ENCODE assay signal across 19 cellular contexts in the genomic region with DNA sequence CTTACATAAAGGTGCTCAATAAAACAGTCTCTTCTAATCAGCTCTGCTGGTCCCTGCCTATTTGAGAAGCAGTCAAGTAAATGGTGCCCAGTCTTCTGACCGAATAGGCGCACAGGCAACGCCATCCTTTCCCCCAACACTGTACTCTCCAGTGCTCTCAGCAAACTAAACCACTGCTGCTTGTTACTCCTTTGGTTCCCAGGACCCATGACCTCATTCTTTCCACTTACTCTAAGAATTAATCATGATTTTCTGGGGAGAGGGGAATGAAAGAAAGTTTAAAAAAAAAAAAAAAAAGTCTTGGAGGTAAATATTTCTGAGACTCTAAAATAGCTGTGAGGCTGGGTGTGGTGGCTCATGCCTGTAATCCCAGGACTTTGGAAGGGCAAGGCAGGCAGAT.
DNase-seq lines count a peak whose midpoint lies in the region; TF ChIP-seq lines count a peak whose summit lies in the region.
"Had no signal": no experiment of that assay in that cellular context is flagged by ENCODE, and none has a peak within 500 bp of the region (broad histone marks: within the 10 kb centered on the region; RNA-seq: fewer than 3 reads in every experiment).

No MANE protein-coding gene starts in this region.

- peak overlapping the region; percentile 60 for H3K27ac Mint-ChIP-seq in activated naive CD8-positive, alpha-beta T cell treated with anti-CD3 and anti-CD28 coated beads for 36 hours
- H3K27ac Mint-ChIP-seq: activated naive CD8-positive, alpha-beta T cell treated with anti-CD3 and anti-CD28 coated beads, Interleukin-2, amount 10 ng/mL, durations not matched to agents 7 days and 5 days had no signal

- H3K4ac ChIP-seq in mesenchymal stem cell (ENCODE audit: low read depth in 1 of 2, low read length in 2 of 2) = no peak overlapping the region

- peaks cover 80 to 94% (median 86%) of the 10 kb centered on the region in 10 experiments for H3K4me1 ChIP-seq in BLaER1 treated with 17β-estradiol and CSF1 and Interleukin-3, amounts not matched to agents 10 nM and 100 nM
- peaks cover 22% of the 10 kb centered on the region for H3K4me1 ChIP-seq in GM23248 (ENCODE audit: insufficient read depth)
- H3K4me1 ChIP-seq in mesenchymal stem cell (ENCODE audit: control insufficient read depth, insufficient read depth, low read depth, low read length) = peaks cover 5% of the 10 kb centered on the region
- H3K4me1 ChIP-seq in hepatocyte (ENCODE audit: insufficient read depth) = no peaks in the 10 kb centered on the region
- H3K4me1 ChIP-seq: parathyroid adenoma had no signal

- H3K14ac ChIP-seq in mesenchymal stem cell (ENCODE audit: low read length in 2 of 2) = no peak overlapping the region

- H3K27ac ChIP-seq in BLaER1 treated with 17β-estradiol and CSF1 and Interleukin-3, amounts not matched to agents 10 nM and 100 nM = peak overlapping the region in 10 of 11 experiments; percentile 13 to 90 (median 84); a peak in 19 of 22 replicates
- peak overlapping the region; percentile 12; the same call in 1 of the 2 replicates for H3K27ac ChIP-seq in GM23248
- H3K27ac ChIP-seq in mesenchymal stem cell (ENCODE audit: low read length, poor library complexity, severe bottlenecking) = no peak overlapping the region
- no peak overlapping the region for H3K27ac ChIP-seq in hepatocyte
- H3K27ac ChIP-seq: lower lobe of right lung, parathyroid adenoma, vagina had no signal

- no peak for TF ChIP-seq CTCF in hepatocyte (IDR thresholded peaks at IDR 0.05; ENCODE audit: poor library complexity)

- peaks cover 19% of the 10 kb centered on the region; the same call in 1 of the 2 replicates for H3F3A ChIP-seq in GM23248 (ENCODE audit: insufficient read depth)

- H3K4me1 Mint-ChIP-seq in activated naive CD8-positive, alpha-beta T cell treated with anti-CD3 and anti-CD28 coated beads for 36 hours = peaks cover 53% of the 10 kb centered on the region

- no peaks in the 10 kb centered on the region for H3K9me3 Mint-ChIP-seq in activated naive CD8-positive, alpha-beta T cell treated with anti-CD3 and anti-CD28 coated beads for 36 hours
- H3K9me3 Mint-ChIP-seq: activated naive CD8-positive, alpha-beta T cell treated with anti-CD3 and anti-CD28 coated beads, Interleukin-2, amount 10 ng/mL, durations not matched to agents 7 days and 5 days; effector memory CD8-positive, alpha-beta T cell had no signal

- H3K36me3 ChIP-seq in BLaER1 treated with 17β-estradiol and CSF1 and Interleukin-3, amounts not matched to agents 10 nM and 100 nM = peaks cover 39 to 67% (median 58%) of the 10 kb centered on the region in 11 experiments
- H3K36me3 ChIP-seq in GM23248 (ENCODE audit: low read depth) (peaks cover 10% of the 10 kb centered on the region), mesenchymal stem cell (ENCODE audit: control insufficient read depth in 1 of 2, insufficient read depth in 2 of 2, low read depth in 1 of 2, low read length in 2 of 2) (peaks cover 23 to 33% of the 10 kb centered on the region in 2 experiments), hepatocyte (replicated peaks; ENCODE audit: insufficient read depth, low read depth) (no peaks in the 10 kb centered on the region)

- no peak overlapping the region for H2BK12ac ChIP-seq in mesenchymal stem cell (ENCODE audit: low read length in 2 of 2)

- H2AK5ac ChIP-seq in mesenchymal stem cell (ENCODE audit: low read length, severe bottlenecking) = no peak overlapping the region

- no peak overlapping the region for H4K91ac ChIP-seq in mesenchymal stem cell (ENCODE audit: low read length)

- peak overlapping the region in 3 of 10 experiments; percentile 45 to 60 (median 54); a peak in 5 of 20 replicates for H3K4me3 ChIP-seq in BLaER1 treated with 17β-estradiol and CSF1 and Interleukin-3, amounts not matched to agents 10 nM and 100 nM
- H3K4me3 ChIP-seq in GM23248 = no peak overlapping the region
- no peak overlapping the region for H3K4me3 ChIP-seq in mesenchymal stem cell (ENCODE audit: insufficient read depth in 1 of 2, low read depth in 1 of 2, low read length in 2 of 2)
- H3K4me3 ChIP-seq in hepatocyte = no peak overlapping the region
- H3K4me3 ChIP-seq: heart right ventricle, lower lobe of right lung, vagina had no signal

- H3K27me3 Mint-ChIP-seq in activated naive CD8-positive, alpha-beta T cell treated with anti-CD3 and anti-CD28 coated beads for 36 hours = no peaks in the 10 kb centered on the region
- H3K27me3 Mint-ChIP-seq: activated naive CD8-positive, alpha-beta T cell treated with anti-CD3 and anti-CD28 coated beads, Interleukin-2, amount 10 ng/mL, durations not matched to agents 7 days and 5 days; effector memory CD8-positive, alpha-beta T cell had no signal

- no peak overlapping the region for H2BK15ac ChIP-seq in mesenchymal stem cell (ENCODE audit: low read depth, poor library complexity, severe bottlenecking)

- peaks cover 89% of the 10 kb centered on the region for H3K79me2 ChIP-seq in GM23248 (ENCODE audit: insufficient read depth)
- H3K79me2 ChIP-seq in hepatocyte = peaks cover 3% of the 10 kb centered on the region
- H3K79me2 ChIP-seq: parathyroid adenoma had no signal

- peak overlapping the region in 6 of 11 experiments; percentile 16 to 79 (median 72); a peak in 5 of 22 replicates for H3K9ac ChIP-seq in BLaER1 treated with 17β-estradiol and CSF1 and Interleukin-3, amounts not matched to agents 10 nM and 100 nM
- no peak overlapping the region for H3K9ac ChIP-seq in GM23248
- no peak overlapping the region for H3K9ac ChIP-seq in mesenchymal stem cell (ENCODE audit: low read length)
- H3K9ac ChIP-seq: parathyroid adenoma, SK-N-SH had no signal

- 75 to 79% methylated on average over 3 of the region's 3 CpGs for WGBS in GM23248 (ENCODE audit: low coverage in 1 of 2, low lambda C conversion rate in 2 of 2, missing lambda C conversion rate in 2 of 2), 2 experiments
- 96% methylated on average over 3 of the region's 3 CpGs for WGBS in mesenchymal stem cell
- 97% methylated on average over 3 of the region's 3 CpGs for WGBS in hepatocyte (ENCODE audit: low lambda C conversion rate, missing lambda C conversion rate)

- H4K20me1 ChIP-seq in BLaER1 treated with 17β-estradiol and CSF1 and Interleukin-3, amounts not matched to agents 10 nM and 100 nM = peaks cover 0 to 98% (median 33%) of the 10 kb centered on the region in 11 experiments; a peak in 17 of 22 replicates
- H4K20me1 ChIP-seq in GM23248 (ENCODE audit: insufficient read depth) (no peaks in the 10 kb centered on the region), hepatocyte (ENCODE audit: insufficient read depth, poor library complexity, severe bottlenecking) (no peaks in the 10 kb centered on the region)

- in situ Hi-C loops in GM23248 (cut with MboI) = loop anchor here (25.0 kb wide), 1 partner anchor 203 kb away; a partner anchor contains a TSS

- H3K4me3 Mint-ChIP-seq in activated naive CD8-positive, alpha-beta T cell treated with anti-CD3 and anti-CD28 coated beads for 36 hours = no peak overlapping the region
- H3K4me3 Mint-ChIP-seq: activated naive CD8-positive, alpha-beta T cell treated with anti-CD3 and anti-CD28 coated beads, Interleukin-2, amount 10 ng/mL, durations not matched to agents 7 days and 5 days; effector memory CD8-positive, alpha-beta T cell had no signal

- H3K9me2 ChIP-seq in GM23248 (ENCODE audit: insufficient read depth) (no peaks in the 10 kb centered on the region), hepatocyte (replicated peaks; ENCODE audit: insufficient read depth) (no peaks in the 10 kb centered on the region)
- H3K9me2 ChIP-seq: SK-N-SH had no signal

- H3K23ac ChIP-seq in mesenchymal stem cell (ENCODE audit: low read length in 2 of 2) = no peak overlapping the region

- H3K4me2 ChIP-seq in BLaER1 treated with 17β-estradiol and CSF1 and Interleukin-3, amounts not matched to agents 10 nM and 100 nM = peak overlapping the region; percentile 79 to 97 (median 92)
- H3K4me2 ChIP-seq in GM23248 (ENCODE audit: unreplicated experiment) (no peak overlapping the region), mesenchymal stem cell (ENCODE audit: low read length, poor library complexity, severe bottlenecking) (no peak overlapping the region), hepatocyte (no peak overlapping the region)
- H3K4me2 ChIP-seq: SK-N-SH had no signal

- H3K18ac ChIP-seq in mesenchymal stem cell (ENCODE audit: low read depth in 1 of 2, low read length in 2 of 2) = no peak overlapping the region

- H2AFZ ChIP-seq in GM23248 (no peak overlapping the region), mesenchymal stem cell (ENCODE audit: low read depth, low read length) (no peak overlapping the region), hepatocyte (no peak overlapping the region)
- H2AFZ ChIP-seq: parathyroid adenoma had no signal

- no peak overlapping the region for H4K8ac ChIP-seq in mesenchymal stem cell (ENCODE audit: low read length)

- peaks cover 25% of the 10 kb centered on the region for H3K36me3 Mint-ChIP-seq in activated naive CD8-positive, alpha-beta T cell treated with anti-CD3 and anti-CD28 coated beads for 36 hours

- no peaks in the 10 kb centered on the region for H3K9me3 ChIP-seq in BLaER1 treated with 17β-estradiol and CSF1 and Interleukin-3, amounts not matched to agents 10 nM and 100 nM (replicated peaks in 1 of 11)
- H3K9me3 ChIP-seq in GM23248 (ENCODE audit: low read depth) (no peaks in the 10 kb centered on the region), mesenchymal stem cell (ENCODE audit: control insufficient read depth, low read length) (no peaks in the 10 kb centered on the region), hepatocyte (ENCODE audit: low read depth) (no peaks in the 10 kb centered on the region)
- H3K9me3 ChIP-seq: heart right ventricle, lower lobe of right lung, SK-N-SH, vagina had no signal

- no peak overlapping the region for H2BK5ac ChIP-seq in mesenchymal stem cell (ENCODE audit: low read depth, low read length, poor library complexity, severe bottlenecking)

- H3K27me3 ChIP-seq in BLaER1 treated with 17β-estradiol and CSF1 and Interleukin-3, amounts not matched to agents 10 nM and 100 nM = no peaks in the 10 kb centered on the region
- no peaks in the 10 kb centered on the region for H3K27me3 ChIP-seq in GM23248 (replicated peaks; ENCODE audit: insufficient read depth)
- H3K27me3 ChIP-seq in mesenchymal stem cell (ENCODE audit: control insufficient read depth in 1 of 2, insufficient read depth in 1 of 2, low read length in 2 of 2) = no peaks in the 10 kb centered on the region
- no peaks in the 10 kb centered on the region for H3K27me3 ChIP-seq in hepatocyte
- H3K27me3 ChIP-seq: heart right ventricle, vagina had no signal

- DNase-seq in GM23248 = peak; percentile 57
- DNase-seq in activated naive CD8-positive, alpha-beta T cell treated with anti-CD3 and anti-CD28 coated beads for 36 hours = no peak
- peak; percentile 54 for DNase-seq in mesenchymal stem cell
- DNase-seq in COR-L47 (lab: John Stamatoyannopoulos, UW) = no peak
- no peak for DNase-seq in hepatocyte (ENCODE audit: low spot score)
- no peak for DNase-seq in activated gamma-delta T cell treated with Interleukin-2 at 50 U/mL for 16 hours
- DNase-seq: activated CD4-positive, alpha-beta T cell treated with anti-CD3 and anti-CD28 coated beads for 4 hours; activated naive CD8-positive, alpha-beta T cell treated with anti-CD3 and anti-CD28 coated beads, Interleukin-2, amount 10 ng/mL, durations not matched to agents 7 days and 5 days; caudate nucleus; effector memory CD8-positive, alpha-beta T cell; heart right ventricle; islet precursor cell; lower lobe of right lung; NCI-H82; SK-N-SH; stimulated activated CD4-positive, alpha-beta T cell treated with anti-CD3 and anti-CD28 coated beads, Interleukin-2, amount 100 ng/mL, for 24 hours had no signal

- peaks cover 34% of the 10 kb centered on the region for H3K79me1 ChIP-seq in mesenchymal stem cell (replicated peaks; ENCODE audit: low read length, poor library complexity, severe bottlenecking)

- H2BK120ac ChIP-seq in mesenchymal stem cell (ENCODE audit: low read depth, low read length) = no peak overlapping the region

Comparison
In these comparisons a context has a peak if more than half of its experiments do, and no peak if none do; other contexts are left out.
1. H3K27ac ChIP-seq: peak in BLaER1 treated with 17β-estradiol and CSF1 and Interleukin-3, amounts not matched to agents 10 nM and 100 nM (10 of 11) and GM23248 (single experiment); none in mesenchymal stem cell (single experiment) and hepatocyte (single experiment).
2. H3K4me2 ChIP-seq: peak in BLaER1 treated with 17β-estradiol and CSF1 and Interleukin-3, amounts not matched to agents 10 nM and 100 nM (11 of 11); none in GM23248 (single experiment), mesenchymal stem cell (single experiment) and hepatocyte (single experiment).
3. H3K9ac ChIP-seq: peak in BLaER1 treated with 17β-estradiol and CSF1 and Interleukin-3, amounts not matched to agents 10 nM and 100 nM (6 of 11); none in GM23248 (single experiment) and mesenchymal stem cell (single experiment).
4. DNase-seq: peak in GM23248 (single experiment) and mesenchymal stem cell (single experiment); none in activated naive CD8-positive, alpha-beta T cell treated with anti-CD3 and anti-CD28 coated beads for 36 hours (single experiment), COR-L47 (single experiment), hepatocyte (single experiment) and activated gamma-delta T cell treated with Interleukin-2 at 50 U/mL for 16 hours (single experiment).